Comparison of ENCODE assay signal across 22 cellular contexts in genomic region chr1:52795464-52795863, GRCh38. TPM values are rescaled to one million over a fixed set of nuclear protein-coding genes. Genes with fewer than 3 reads are reported as not detected.
DNase-seq lines count a peak whose midpoint lies in the region; ATAC-seq and TF ChIP-seq lines count a peak whose summit lies in the region.
"Had no signal": no experiment of that assay in that cellular context is flagged by ENCODE, and none has a peak within 500 bp of the region (broad histone marks: within the 10 kb centered on the region; RNA-seq: fewer than 3 reads in every experiment).

No MANE protein-coding gene starts in this region.

- CTCF ChIA-PET in WTC11 (lab: Charles Lee) = no interaction called here

- H3K4me3 ChIP-seq in heart left ventricle = no peak overlapping the region
- H3K4me3 ChIP-seq in NB4 (ENCODE audit: low read depth, low read length) = no peak overlapping the region
- H3K4me3 ChIP-seq: A549; BLaER1 treated with 17β-estradiol and CSF1 and Interleukin-3, amounts not matched to agents 10 nM and 100 nM; MG63 had no signal

- H3K27ac Mint-ChIP-seq in progenitor cell of endocrine pancreas = peak overlapping the region; percentile 9
- H3K27ac Mint-ChIP-seq in WTC11 = no peak overlapping the region

- no peaks in the 10 kb centered on the region for H3K27me3 ChIP-seq in heart left ventricle
- H3K27me3 ChIP-seq: BLaER1 treated with 17β-estradiol and CSF1 and Interleukin-3, amounts not matched to agents 10 nM and 100 nM; MG63 had no signal

- H3K36me3 Mint-ChIP-seq in progenitor cell of endocrine pancreas (ENCODE audit: insufficient read depth) = peaks cover 10% of the 10 kb centered on the region
- peaks cover 4% of the 10 kb centered on the region for H3K36me3 Mint-ChIP-seq in WTC11

- no peak overlapping the region for H3K4me3 Mint-ChIP-seq in progenitor cell of endocrine pancreas (ENCODE audit: low read depth)
- no peak overlapping the region for H3K4me3 Mint-ChIP-seq in WTC11

- POLR2A ChIA-PET in WTC11 (lab: Charles Lee) = no interaction called here

- H3K36me3 ChIP-seq in heart left ventricle = peaks cover 0 to 89% (median 61%) of the 10 kb centered on the region in 9 donors

- no peak for DNase-seq in left ventricle myocardium superior
- no peak for DNase-seq in heart left ventricle
- peak; percentile 63 for DNase-seq in NB4 (ENCODE audit: low read depth)
- peak; percentile 34 for DNase-seq in SKM-1 treated with dmso at 0.1 percent for 144 hours (lab: John Stamatoyannopoulos, UW; ENCODE audit: unreplicated experiment)
- no peak for DNase-seq in progenitor cell of endocrine pancreas (ENCODE audit: low spot score, unreplicated experiment)
- DNase-seq in stimulated activated CD4-positive, alpha-beta T cell treated with anti-CD3 and anti-CD28 coated beads, Interleukin-12 subunit alpha, Interleukin-12 subunit beta, amount 100 ng/mL, for 4 hours = no peak
- DNase-seq in AG08396 (ENCODE audit: low spot score) = no peak
- DNase-seq in WTC11 (ENCODE audit: low spot score) = no peak
- DNase-seq: DMS79, H7, IMR-90, Karpas-422, MG63, NCI-H187, NCI-H2107, NCI-H2227 treated with DMSO at 0.1 percent for 48 hours, NCI-H510A treated with DMSO at 0.1 percent for 48 hours, NCI-H774, T-helper 1 cell had no signal

- ATAC-seq in left ventricle myocardium superior = peak; percentile 41
- ATAC-seq in heart left ventricle = no peak
- no peak for ATAC-seq in WTC11
- ATAC-seq: A549, Panc1 had no signal

- TF ChIP-seq CTCF in heart left ventricle (IDR thresholded peaks at IDR 0.05) (no peak), NB4 (IDR thresholded peaks at IDR 0.05; ENCODE audit: low read depth, low read length) (no peak), progenitor cell of endocrine pancreas (IDR thresholded peaks at IDR 0.05; ENCODE audit: unreplicated experiment) (no peak), WTC11 (IDR thresholded peaks at IDR 0.05) (no peak)

- H3K27me3 Mint-ChIP-seq in progenitor cell of endocrine pancreas = no peaks in the 10 kb centered on the region
- H3K27me3 Mint-ChIP-seq in WTC11 (ENCODE audit: low read depth) = no peaks in the 10 kb centered on the region

- 90 to 94% (median 92%) methylated on average over 3 of the region's 3 CpGs for WGBS in heart left ventricle, 4 donors

- H3K27ac ChIP-seq in heart left ventricle = no peak overlapping the region
- H3K27ac ChIP-seq: A549; BLaER1 treated with 17β-estradiol and CSF1 and Interleukin-3, amounts not matched to agents 10 nM and 100 nM had no signal

- H3K4me1 Mint-ChIP-seq in progenitor cell of endocrine pancreas (ENCODE audit: low read depth) (no peaks in the 10 kb centered on the region), WTC11 (no peaks in the 10 kb centered on the region)

- no peak for TF ChIP-seq POLR2A in heart left ventricle (IDR thresholded peaks at IDR 0.05)
- TF ChIP-seq POLR2A in NB4 (IDR thresholded peaks at IDR 0.05; ENCODE audit: extremely low read depth, insufficient read length) = no peak

- intact Hi-C loops in left ventricle myocardium superior (cut with micrococcal nuclease) (no loop called here), heart left ventricle (cut with DNase I) (no loop called here)

- no peaks in the 10 kb centered on the region for H3K9me3 ChIP-seq in heart left ventricle
- H3K9me3 ChIP-seq: A549; BLaER1 treated with 17β-estradiol and CSF1 and Interleukin-3, amounts not matched to agents 10 nM and 100 nM; MG63 had no signal

- no peaks in the 10 kb centered on the region for H3K9me3 Mint-ChIP-seq in progenitor cell of endocrine pancreas (ENCODE audit: low read depth)
- no peaks in the 10 kb centered on the region for H3K9me3 Mint-ChIP-seq in WTC11

- peaks cover 0 to 5% (median 0%) of the 10 kb centered on the region in 12 donors for H3K4me1 ChIP-seq in heart left ventricle
- H3K4me1 ChIP-seq: A549 had no signal

TF ChIP-seq in WTC11, 78 proteins besides CTCF, POLR2A, EP300 and RAD21:
- TF ChIP-seq PREB (CRISPR knock-in tag; IDR thresholded peaks at IDR 0.05; ENCODE audit: borderline replicate concordance) = no peak
- TF ChIP-seq ARID4B (CRISPR knock-in tag; IDR thresholded peaks at IDR 0.05; ENCODE audit: borderline replicate concordance) = no peak
- no peak for TF ChIP-seq HMGA2 (CRISPR knock-in tag; IDR thresholded peaks at IDR 0.05)

RNA-seq across cellular contexts. Expression of gene ZYG11A, which starts 47.1 kb away (rescaled TPM):
- total RNA-seq in left ventricle myocardium superior (not detected), heart left ventricle (under 1 TPM in 2 of 9 donors, not detected in 7; 0.06 to 0.09 TPM), progenitor cell of endocrine pancreas (0.16 TPM in 1 of 2 replicates, not detected in the other), WTC11 (2021) (5.2 to 7.3 TPM (median 6.1 TPM) in 3 replicates)
- polyA plus RNA-seq in heart left ventricle = not detected

Comparison
In these comparisons a context has a peak if more than half of its experiments do, and no peak if none do; other contexts are left out.
1. DNase-seq: peak in NB4 (single experiment) and SKM-1 treated with dmso at 0.1 percent for 144 hours (single experiment); none in left ventricle myocardium superior (single experiment), heart left ventricle (0 of 5), progenitor cell of endocrine pancreas (single experiment), stimulated activated CD4-positive, alpha-beta T cell treated with anti-CD3 and anti-CD28 coated beads, Interleukin-12 subunit alpha, Interleukin-12 subunit beta, amount 100 ng/mL, for 4 hours (single experiment), AG08396 (single experiment) and WTC11 (single experiment).